Comparison of ENCODE assay signal across 3 cellular contexts in the genomic region with DNA sequence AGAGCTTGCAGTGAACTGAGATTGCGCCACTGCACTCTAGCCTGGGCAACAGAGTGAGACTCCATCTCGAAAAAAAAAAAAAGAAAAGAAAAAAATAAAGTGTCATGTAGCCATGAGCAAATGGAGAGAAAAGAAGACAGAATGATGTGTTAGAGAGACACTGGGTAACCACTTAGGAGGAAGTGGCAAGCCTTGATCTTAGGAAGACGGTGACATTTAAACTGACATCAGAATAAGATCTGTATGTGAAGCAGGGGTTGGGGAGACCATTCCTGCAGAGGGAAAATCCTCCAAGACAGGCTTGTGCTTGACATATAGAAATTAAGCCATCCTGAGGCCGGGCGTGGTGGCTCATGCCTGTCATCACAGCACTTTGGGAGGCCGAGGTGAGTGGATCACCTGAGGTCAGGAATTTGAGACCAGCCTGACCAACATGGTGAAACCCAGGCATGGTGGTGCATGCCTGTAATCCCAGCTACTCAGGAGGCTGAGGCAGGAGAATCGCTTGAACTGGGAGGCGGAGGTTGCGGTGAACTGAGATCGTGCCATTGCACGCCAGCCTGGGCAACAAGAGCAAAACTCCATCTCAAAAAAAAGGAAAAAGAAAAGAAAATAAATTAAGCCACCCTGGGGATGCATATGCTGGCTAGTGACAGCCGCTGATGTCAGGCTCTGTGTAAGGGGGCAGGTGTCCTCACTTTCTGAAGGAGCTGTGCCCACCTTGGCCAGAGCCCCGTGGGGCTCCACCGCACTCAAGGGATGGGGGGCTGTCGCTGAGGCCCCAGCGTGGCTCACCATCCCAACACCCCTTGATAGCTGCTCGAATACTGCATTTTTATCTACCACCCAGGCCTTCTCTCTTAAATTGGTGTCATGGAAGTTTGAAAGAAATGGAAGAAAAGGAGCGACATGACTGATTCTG.
TF ChIP-seq lines count a peak whose summit lies in the region.

No MANE protein-coding gene starts in this region.

TF ChIP-seq in SK-N-SH, 30 proteins besides CTCF, POLR2A, EP300 and RAD21:
- TF ChIP-seq MEF2A (IDR thresholded peaks at IDR 0.05; ENCODE audit: borderline replicate concordance, low read depth): no peak
- TF ChIP-seq FOXJ3 (CRISPR knock-in tag; IDR thresholded peaks at IDR 0.05): no peak
- TF ChIP-seq, protein P1, sequence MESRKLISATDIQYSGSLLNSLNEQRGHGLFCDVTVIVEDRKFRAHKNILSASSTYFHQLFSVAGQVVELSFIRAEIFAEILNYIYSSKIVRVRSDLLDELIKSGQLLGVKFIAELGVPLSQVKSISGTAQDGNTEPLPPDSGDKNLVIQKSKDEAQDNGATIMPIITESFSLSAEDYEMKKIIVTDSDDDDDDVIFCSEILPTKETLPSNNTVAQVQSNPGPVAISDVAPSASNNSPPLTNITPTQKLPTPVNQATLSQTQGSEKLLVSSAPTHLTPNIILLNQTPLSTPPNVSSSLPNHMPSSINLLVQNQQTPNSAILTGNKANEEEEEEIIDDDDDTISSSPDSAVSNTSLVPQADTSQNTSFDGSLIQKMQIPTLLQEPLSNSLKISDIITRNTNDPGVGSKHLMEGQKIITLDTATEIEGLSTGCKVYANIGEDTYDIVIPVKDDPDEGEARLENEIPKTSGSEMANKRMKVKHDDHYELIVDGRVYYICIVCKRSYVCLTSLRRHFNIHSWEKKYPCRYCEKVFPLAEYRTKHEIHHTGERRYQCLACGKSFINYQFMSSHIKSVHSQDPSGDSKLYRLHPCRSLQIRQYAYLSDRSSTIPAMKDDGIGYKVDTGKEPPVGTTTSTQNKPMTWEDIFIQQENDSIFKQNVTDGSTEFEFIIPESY (IDR thresholded peaks at IDR 0.05; ENCODE audit: borderline replicate concordance, low read depth): no peak
- no peak for TF ChIP-seq CHD2 (IDR thresholded peaks at IDR 0.05; ENCODE audit: low read length, partially characterized antibody)
- TF ChIP-seq EZH2phosphoT487 (IDR thresholded peaks at IDR 0.05; ENCODE audit: borderline replicate concordance, low read depth): no peak
- TF ChIP-seq, protein P2, sequence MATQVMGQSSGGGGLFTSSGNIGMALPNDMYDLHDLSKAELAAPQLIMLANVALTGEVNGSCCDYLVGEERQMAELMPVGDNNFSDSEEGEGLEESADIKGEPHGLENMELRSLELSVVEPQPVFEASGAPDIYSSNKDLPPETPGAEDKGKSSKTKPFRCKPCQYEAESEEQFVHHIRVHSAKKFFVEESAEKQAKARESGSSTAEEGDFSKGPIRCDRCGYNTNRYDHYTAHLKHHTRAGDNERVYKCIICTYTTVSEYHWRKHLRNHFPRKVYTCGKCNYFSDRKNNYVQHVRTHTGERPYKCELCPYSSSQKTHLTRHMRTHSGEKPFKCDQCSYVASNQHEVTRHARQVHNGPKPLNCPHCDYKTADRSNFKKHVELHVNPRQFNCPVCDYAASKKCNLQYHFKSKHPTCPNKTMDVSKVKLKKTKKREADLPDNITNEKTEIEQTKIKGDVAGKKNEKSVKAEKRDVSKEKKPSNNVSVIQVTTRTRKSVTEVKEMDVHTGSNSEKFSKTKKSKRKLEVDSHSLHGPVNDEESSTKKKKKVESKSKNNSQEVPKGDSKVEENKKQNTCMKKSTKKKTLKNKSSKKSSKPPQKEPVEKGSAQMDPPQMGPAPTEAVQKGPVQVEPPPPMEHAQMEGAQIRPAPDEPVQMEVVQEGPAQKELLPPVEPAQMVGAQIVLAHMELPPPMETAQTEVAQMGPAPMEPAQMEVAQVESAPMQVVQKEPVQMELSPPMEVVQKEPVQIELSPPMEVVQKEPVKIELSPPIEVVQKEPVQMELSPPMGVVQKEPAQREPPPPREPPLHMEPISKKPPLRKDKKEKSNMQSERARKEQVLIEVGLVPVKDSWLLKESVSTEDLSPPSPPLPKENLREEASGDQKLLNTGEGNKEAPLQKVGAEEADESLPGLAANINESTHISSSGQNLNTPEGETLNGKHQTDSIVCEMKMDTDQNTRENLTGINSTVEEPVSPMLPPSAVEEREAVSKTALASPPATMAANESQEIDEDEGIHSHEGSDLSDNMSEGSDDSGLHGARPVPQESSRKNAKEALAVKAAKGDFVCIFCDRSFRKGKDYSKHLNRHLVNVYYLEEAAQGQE (IDR thresholded peaks at IDR 0.05; ENCODE audit: low read depth, low read length): no peak
- no peak for TF ChIP-seq NFIC (IDR thresholded peaks at IDR 0.05; ENCODE audit: borderline replicate concordance)
- TF ChIP-seq PBX3 (IDR thresholded peaks at IDR 0.05): no peak
- no peak for TF ChIP-seq GABPA (IDR thresholded peaks at IDR 0.05; ENCODE audit: low read depth)
TF ChIP-seq in SK-N-SH: peak in this region for 0.

TF ChIP-seq in SK-N-SH treated with all-trans-retinoic acid at 6 μM for 48 hours, 23 proteins besides CTCF, POLR2A, EP300 and RAD21:
- TF ChIP-seq ARNTL (CRISPR knock-in tag; IDR thresholded peaks at IDR 0.05; ENCODE audit: borderline replicate concordance, low read depth): no peak
- no peak for TF ChIP-seq PPARA (CRISPR knock-in tag; IDR thresholded peaks at IDR 0.05; ENCODE audit: borderline replicate concordance)
- no peak for TF ChIP-seq ZFP3 (CRISPR knock-in tag; IDR thresholded peaks at IDR 0.05)
- no peak for TF ChIP-seq TCF4 (CRISPR knock-in tag; IDR thresholded peaks at IDR 0.05; ENCODE audit: borderline replicate concordance)
- TF ChIP-seq SNAI2 (CRISPR knock-in tag; IDR thresholded peaks at IDR 0.05): no peak
- no peak for TF ChIP-seq ZNF70 (CRISPR knock-in tag; IDR thresholded peaks at IDR 0.05)
- TF ChIP-seq TOX (CRISPR knock-in tag; IDR thresholded peaks at IDR 0.05; ENCODE audit: borderline replicate concordance): no peak
- TF ChIP-seq ZNF565 (CRISPR knock-in tag; conservative IDR thresholded peaks at IDR 0.05; ENCODE audit: low read depth): no peak
- TF ChIP-seq, protein P3, sequence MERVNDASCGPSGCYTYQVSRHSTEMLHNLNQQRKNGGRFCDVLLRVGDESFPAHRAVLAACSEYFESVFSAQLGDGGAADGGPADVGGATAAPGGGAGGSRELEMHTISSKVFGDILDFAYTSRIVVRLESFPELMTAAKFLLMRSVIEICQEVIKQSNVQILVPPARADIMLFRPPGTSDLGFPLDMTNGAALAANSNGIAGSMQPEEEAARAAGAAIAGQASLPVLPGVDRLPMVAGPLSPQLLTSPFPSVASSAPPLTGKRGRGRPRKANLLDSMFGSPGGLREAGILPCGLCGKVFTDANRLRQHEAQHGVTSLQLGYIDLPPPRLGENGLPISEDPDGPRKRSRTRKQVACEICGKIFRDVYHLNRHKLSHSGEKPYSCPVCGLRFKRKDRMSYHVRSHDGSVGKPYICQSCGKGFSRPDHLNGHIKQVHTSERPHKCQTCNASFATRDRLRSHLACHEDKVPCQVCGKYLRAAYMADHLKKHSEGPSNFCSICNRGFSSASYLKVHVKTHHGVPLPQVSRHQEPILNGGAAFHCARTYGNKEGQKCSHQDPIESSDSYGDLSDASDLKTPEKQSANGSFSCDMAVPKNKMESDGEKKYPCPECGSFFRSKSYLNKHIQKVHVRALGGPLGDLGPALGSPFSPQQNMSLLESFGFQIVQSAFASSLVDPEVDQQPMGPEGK (CRISPR knock-in tag; IDR thresholded peaks at IDR 0.05; ENCODE audit: borderline replicate concordance): no peak
- TF ChIP-seq ZC3H10 (CRISPR knock-in tag; IDR thresholded peaks at IDR 0.05): no peak
- TF ChIP-seq GLIS3 (CRISPR knock-in tag; IDR thresholded peaks at IDR 0.05): no peak
- TF ChIP-seq OSR1 (CRISPR knock-in tag; IDR thresholded peaks at IDR 0.05): no peak
- no peak for TF ChIP-seq ZNF8 (CRISPR knock-in tag; IDR thresholded peaks at IDR 0.05)
- no peak for TF ChIP-seq CSDC2 (CRISPR knock-in tag; IDR thresholded peaks at IDR 0.05)
- no peak for TF ChIP-seq ESRRG (CRISPR knock-in tag; IDR thresholded peaks at IDR 0.05)
- no peak for TF ChIP-seq BACH2 (CRISPR knock-in tag; IDR thresholded peaks at IDR 0.05; ENCODE audit: borderline replicate concordance)

TF ChIP-seq in HCT116, 20 proteins besides CTCF, POLR2A, EP300 and RAD21:
- TF ChIP-seq TCF7L2 (IDR thresholded peaks at IDR 0.05; ENCODE audit: borderline replicate concordance, extremely low read depth, insufficient read depth, insufficient read length) (no peak), SP1 (IDR thresholded peaks at IDR 0.05; ENCODE audit: low read depth) (no peak), EZH2 (IDR thresholded peaks at IDR 0.05) (no peak), SRF (IDR thresholded peaks at IDR 0.05; ENCODE audit: low read depth) (no peak), YY1 (IDR thresholded peaks at IDR 0.05; ENCODE audit: extremely low read depth, insufficient replicate concordance, low read depth, low read length) (no peak), JUND (IDR thresholded peaks at IDR 0.05) (no peak), ZFX (IDR thresholded peaks at IDR 0.05) (no peak), MAX (IDR thresholded peaks at IDR 0.05) (no peak), ZNF274 (IDR thresholded peaks at IDR 0.05; ENCODE audit: low read depth, low read length) (no peak), FOSL1 (IDR thresholded peaks at IDR 0.05; ENCODE audit: low read depth) (no peak), EGR1 (IDR thresholded peaks at IDR 0.05; ENCODE audit: low read depth) (no peak), CEBPB (IDR thresholded peaks at IDR 0.05; ENCODE audit: low read depth) (no peak), ATF3 (IDR thresholded peaks at IDR 0.05) (no peak), ELF1 (IDR thresholded peaks at IDR 0.05; ENCODE audit: borderline replicate concordance, low read depth) (no peak), EZH2phosphoT487 (IDR thresholded peaks at IDR 0.05; ENCODE audit: borderline replicate concordance) (no peak), SIN3A (IDR thresholded peaks at IDR 0.05; ENCODE audit: low read depth) (no peak), CBX3 (IDR thresholded peaks at IDR 0.05; ENCODE audit: low read depth) (no peak)
- TF ChIP-seq, protein P2 (IDR thresholded peaks at IDR 0.05; ENCODE audit: low read depth): no peak
- TF ChIP-seq, protein P1 (IDR thresholded peaks at IDR 0.05; ENCODE audit: extremely low read depth, insufficient replicate concordance, low read length): no peak
